ENCODE assay signal across 8 cellular contexts in genomic region chr17:75940727-75941441, GRCh38. TPM values are rescaled to one million over a fixed set of nuclear protein-coding genes. Genes with fewer than 3 reads are reported as not detected.
DNase-seq lines count a peak whose midpoint lies in the region; ATAC-seq and TF ChIP-seq lines count a peak whose summit lies in the region.

A gene with protein sequence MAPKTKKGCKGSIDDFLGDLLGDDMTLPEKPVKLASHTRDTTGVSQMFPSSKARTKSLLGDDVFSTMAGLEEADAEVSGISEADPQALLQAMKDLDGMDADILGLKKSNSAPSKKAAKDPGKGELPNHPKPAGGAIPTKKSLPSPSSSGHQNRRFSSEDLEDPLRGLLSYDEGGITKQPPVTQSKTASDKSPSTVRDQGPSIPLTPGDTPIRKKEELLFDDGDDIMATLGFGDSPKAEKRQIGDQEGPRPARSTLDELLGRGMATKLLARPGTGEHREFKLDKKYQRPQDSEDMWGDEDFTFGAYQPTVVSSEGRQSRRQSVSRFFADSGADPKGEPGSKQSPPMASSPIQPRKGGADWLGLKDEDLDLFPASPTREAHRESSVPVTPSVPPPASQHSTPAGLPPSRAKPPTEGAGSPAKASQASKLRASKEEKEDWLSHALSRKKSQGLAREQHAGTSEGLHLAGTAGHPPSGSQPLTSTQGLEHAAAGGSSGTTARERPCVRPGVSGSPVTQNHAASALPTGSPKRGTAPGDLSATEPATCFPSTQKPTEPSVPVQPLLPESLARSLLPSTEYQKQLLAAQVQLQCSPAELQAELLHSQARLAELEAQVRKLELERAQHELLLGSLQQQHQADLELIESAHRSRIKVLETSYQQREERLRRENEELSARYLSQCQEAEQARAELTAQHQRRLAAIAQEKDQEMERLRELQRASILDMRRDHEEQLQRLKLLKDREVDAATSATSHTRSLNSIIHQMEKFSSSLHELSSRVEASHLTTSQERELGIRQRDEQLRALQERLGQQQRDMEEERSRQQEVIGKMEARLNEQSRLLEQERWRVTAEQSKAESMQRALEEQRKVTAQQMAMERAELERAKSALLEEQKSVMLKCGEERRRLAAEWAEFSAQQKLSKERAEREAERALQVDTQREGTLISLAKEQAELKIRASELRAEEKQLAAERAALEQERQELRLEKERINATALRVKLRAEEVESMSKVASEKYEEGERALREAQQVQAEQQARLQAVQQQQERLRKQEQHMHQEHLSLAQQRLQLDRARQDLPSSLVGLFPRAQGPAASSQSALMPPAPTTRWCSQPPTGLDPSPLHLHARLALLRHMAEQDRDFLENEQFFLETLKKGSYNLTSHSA (minus strand): TSS chr17:75941042. CDS start chr17:75938149, 2,893 bp downstream.

- H3K9me3 ChIP-seq in left ventricle myocardium inferior (replicated peaks): no peaks in the 10 kb centered on the region

- H3K4me3 ChIP-seq in left ventricle myocardium inferior: peak within 1 kb of the TSS; percentile 80

- peak; percentile 92 for ATAC-seq in HG02884 (IDR thresholded peaks at IDR 0.05; ENCODE audit: unreplicated experiment)

- no peaks in the 10 kb centered on the region for H3K9me3 Mint-ChIP-seq in T-helper 1 cell treated with Interleukin-12 subunit alpha and Interleukin-12 subunit beta and Interleukin-4 antibody, amounts not matched to agents 30 μg/mL and 1 μg/mL, for 36 hours
- H3K9me3 Mint-ChIP-seq in progenitor cell of endocrine pancreas (ENCODE audit: low read depth): no peaks in the 10 kb centered on the region

- TF ChIP-seq CTCF in GM13976 (IDR thresholded peaks at IDR 0.05; ENCODE audit: borderline replicate concordance, control extremely low read depth, extremely low read depth, insufficient read depth, missing control alignments) (no peak), left ventricle myocardium inferior (IDR thresholded peaks at IDR 0.05; ENCODE audit: borderline replicate concordance) (no peak), progenitor cell of endocrine pancreas (IDR thresholded peaks at IDR 0.05; ENCODE audit: unreplicated experiment) (peak; percentile 13)

- H3K27ac ChIP-seq in left ventricle myocardium inferior (replicated peaks): peak within 1 kb of the TSS; percentile 80

- DNase-seq in GM13976 (ENCODE audit: low spot score): peak; percentile 99
- peak; percentile 90 for DNase-seq in NCI-H1694 treated with DMSO at 0.1 percent for 48 hours (lab: John Stamatoyannopoulos, UW)
- peak; percentile 95 for DNase-seq in amniotic stem cell (lab: John Stamatoyannopoulos, UW)
- peak; percentile 94 for DNase-seq in left ventricle myocardium inferior
- peak; percentile 91 for DNase-seq in progenitor cell of endocrine pancreas (ENCODE audit: low spot score, unreplicated experiment)
- DNase-seq in ureter (ENCODE audit: low spot score): peak; percentile 94

- peaks cover 6% of the 10 kb centered on the region for H3K4me1 Mint-ChIP-seq in T-helper 1 cell treated with Interleukin-12 subunit alpha and Interleukin-12 subunit beta and Interleukin-4 antibody, amounts not matched to agents 30 μg/mL and 1 μg/mL, for 36 hours (ENCODE audit: low read depth)
- peaks cover 12% of the 10 kb centered on the region for H3K4me1 Mint-ChIP-seq in progenitor cell of endocrine pancreas (ENCODE audit: low read depth)

- H3K36me3 Mint-ChIP-seq in T-helper 1 cell treated with Interleukin-12 subunit alpha and Interleukin-12 subunit beta and Interleukin-4 antibody, amounts not matched to agents 30 μg/mL and 1 μg/mL, for 36 hours (ENCODE audit: low read depth): peaks cover 3% of the 10 kb centered on the region
- peaks cover 13% of the 10 kb centered on the region for H3K36me3 Mint-ChIP-seq in progenitor cell of endocrine pancreas (ENCODE audit: insufficient read depth)

- in situ Hi-C loops in GM13976 (cut with MboI; ENCODE audit: low sequenced_read_pairs, unreplicated experiment): no loop called here

- peak within 1 kb of the TSS; percentile 84 for H3K27ac Mint-ChIP-seq in T-helper 1 cell treated with Interleukin-12 subunit alpha and Interleukin-12 subunit beta and Interleukin-4 antibody, amounts not matched to agents 30 μg/mL and 1 μg/mL, for 36 hours
- H3K27ac Mint-ChIP-seq in progenitor cell of endocrine pancreas: peak within 1 kb of the TSS; percentile 92

- peak within 1 kb of the TSS; percentile 89 for H3K4me3 Mint-ChIP-seq in T-helper 1 cell treated with Interleukin-12 subunit alpha and Interleukin-12 subunit beta and Interleukin-4 antibody, amounts not matched to agents 30 μg/mL and 1 μg/mL, for 36 hours
- peak within 1 kb of the TSS; percentile 89 for H3K4me3 Mint-ChIP-seq in progenitor cell of endocrine pancreas (ENCODE audit: low read depth)

- H3K4me1 ChIP-seq in left ventricle myocardium inferior: peaks cover 15% of the 10 kb centered on the region

- H3K27me3 ChIP-seq in left ventricle myocardium inferior (ENCODE audit: low read depth): no peaks in the 10 kb centered on the region

- H3K36me3 ChIP-seq in left ventricle myocardium inferior: peaks cover 25% of the 10 kb centered on the region

- no peaks in the 10 kb centered on the region for H3K27me3 Mint-ChIP-seq in T-helper 1 cell treated with Interleukin-12 subunit alpha and Interleukin-12 subunit beta and Interleukin-4 antibody, amounts not matched to agents 30 μg/mL and 1 μg/mL, for 36 hours (ENCODE audit: low read depth)
- H3K27me3 Mint-ChIP-seq in progenitor cell of endocrine pancreas: no peaks in the 10 kb centered on the region

- intact Hi-C loops in left ventricle myocardium inferior (cut with micrococcal nuclease): no loop called here

RNA-seq across cellular contexts. Expression of the gene that starts here (rescaled TPM):
- total RNA-seq in left ventricle myocardium inferior: 2.8 TPM
- total RNA-seq in progenitor cell of endocrine pancreas: 24.8 and 29.9 TPM in 2 replicates
- total RNA-seq in ureter: 19.5 TPM

Comparison
In these comparisons a context has a peak if more than half of its experiments do, and no peak if none do; other contexts are left out.
1. Peak in every context shown above with its lines: DNase-seq, ATAC-seq, H3K4me3 ChIP-seq and H3K27ac ChIP-seq.